Comparison of ENCODE assay signal across 1 cellular context in the genomic region with DNA sequence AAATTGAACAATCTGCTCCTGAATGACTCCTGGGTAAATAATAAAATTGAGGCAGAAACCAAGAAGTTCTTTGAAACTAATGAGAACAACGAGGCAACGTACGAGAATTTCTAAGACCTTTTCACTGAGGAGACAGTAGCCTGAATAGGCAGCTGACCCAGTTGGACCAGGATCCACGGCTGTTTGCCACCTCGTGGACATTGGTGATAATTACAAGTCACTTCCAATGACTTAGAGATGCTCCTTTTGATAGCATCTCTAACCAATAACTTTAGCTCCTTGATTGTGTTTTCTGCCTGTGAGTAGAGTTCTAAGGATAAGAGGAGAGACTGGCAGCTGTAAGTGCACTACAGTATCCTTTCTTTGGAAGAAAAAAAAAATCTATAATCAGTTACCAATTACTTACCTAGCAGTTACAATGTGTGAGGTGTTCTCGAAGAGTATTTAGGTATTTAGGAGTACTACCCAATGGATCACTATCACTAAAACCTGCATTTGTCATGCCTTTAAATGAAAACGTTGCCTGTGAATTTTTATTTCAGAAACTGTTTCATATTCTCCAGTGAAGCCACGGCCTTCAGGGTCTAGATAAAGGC.
TF ChIP-seq lines count a peak whose summit lies in the region.

No MANE protein-coding gene starts in this region.

TF ChIP-seq in WTC11, 78 proteins besides CTCF, POLR2A, EP300 and RAD21 (continued from another document):
- TF ChIP-seq ZNF512 (CRISPR knock-in tag; IDR thresholded peaks at IDR 0.05; ENCODE audit: borderline replicate concordance): no peak
- no peak for TF ChIP-seq ATF1 (CRISPR knock-in tag; IDR thresholded peaks at IDR 0.05)
- TF ChIP-seq EMX1 (CRISPR knock-in tag; IDR thresholded peaks at IDR 0.05): no peak
- TF ChIP-seq ZNF425 (CRISPR knock-in tag; conservative IDR thresholded peaks at IDR 0.05): no peak
- TF ChIP-seq TEAD4 (CRISPR knock-in tag; IDR thresholded peaks at IDR 0.05): no peak
- TF ChIP-seq ESRRA (CRISPR knock-in tag; IDR thresholded peaks at IDR 0.05; ENCODE audit: borderline replicate concordance): no peak
- TF ChIP-seq ETV6 (CRISPR knock-in tag; IDR thresholded peaks at IDR 0.05): no peak
- TF ChIP-seq HMGA2 (CRISPR knock-in tag; IDR thresholded peaks at IDR 0.05): no peak
- no peak for TF ChIP-seq JUN (CRISPR knock-in tag; IDR thresholded peaks at IDR 0.05)
- no peak for TF ChIP-seq ZNF671 (CRISPR knock-in tag; IDR thresholded peaks at IDR 0.05)
- TF ChIP-seq GTF2I (CRISPR knock-in tag; conservative IDR thresholded peaks at IDR 0.05): no peak
- no peak for TF ChIP-seq ZNF532 (CRISPR knock-in tag; IDR thresholded peaks at IDR 0.05; ENCODE audit: borderline replicate concordance)
- no peak for TF ChIP-seq TP53 (CRISPR knock-in tag; IDR thresholded peaks at IDR 0.05)
- TF ChIP-seq ZNF423 (CRISPR knock-in tag; IDR thresholded peaks at IDR 0.05): no peak
- TF ChIP-seq NR2C2 (CRISPR knock-in tag; IDR thresholded peaks at IDR 0.05): no peak
- TF ChIP-seq IRF2 (CRISPR knock-in tag; IDR thresholded peaks at IDR 0.05; ENCODE audit: borderline replicate concordance, low read depth): no peak
TF ChIP-seq in WTC11: peak in this region for 0.
